ENCODE assay signal across 19 cellular contexts in the genomic region with DNA sequence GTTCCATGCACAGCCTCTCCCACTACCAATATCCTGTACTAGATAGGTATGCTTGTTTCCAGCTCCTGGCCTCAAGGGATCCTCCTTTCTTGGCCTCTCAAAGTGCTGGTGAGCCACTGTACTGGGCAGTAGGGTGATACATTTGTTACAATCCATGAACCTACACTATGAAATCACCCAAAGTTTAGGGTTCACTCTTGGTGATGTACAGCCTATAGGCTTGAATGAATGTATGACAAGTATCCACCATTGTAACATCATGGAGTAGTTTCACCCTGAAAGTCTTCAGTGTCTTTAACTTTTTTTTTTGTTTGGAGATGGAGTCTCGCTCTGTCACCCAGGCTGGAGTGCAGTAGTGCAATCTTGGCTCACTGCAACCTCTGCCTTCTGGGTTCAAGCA. TPM values are rescaled to one million over a fixed set of nuclear protein-coding genes. Genes with fewer than 3 reads are reported as not detected.
A peak's percentile ranks its signal among the peaks of the same experiment; 100 is the strongest.
DNase-seq lines count a peak whose midpoint lies in the region; ATAC-seq and TF ChIP-seq lines count a peak whose summit lies in the region.
"Had no signal": no experiment of that assay in that cellular context is flagged by ENCODE, and none has a peak within 500 bp of the region (broad histone marks: within the 10 kb centered on the region; RNA-seq: fewer than 3 reads in every experiment).

No MANE protein-coding gene starts in this region.

- no peaks in the 10 kb centered on the region for H3K79me2 ChIP-seq in parathyroid adenoma

- no peaks in the 10 kb centered on the region for H3K9me3 ChIP-seq in A673 (ENCODE audit: low read depth, low read length, poor library complexity, severe bottlenecking)
- H3K9me3 ChIP-seq in SK-N-MC (ENCODE audit: low read depth, low read length): no peaks in the 10 kb centered on the region
- no peaks in the 10 kb centered on the region for H3K9me3 ChIP-seq in left ventricle myocardium inferior (replicated peaks)
- no peaks in the 10 kb centered on the region for H3K9me3 ChIP-seq in parathyroid adenoma (ENCODE audit: control insufficient read depth, low read length)

- H3K9me3 Mint-ChIP-seq in HFFc6 (peaks cover 12% of the 10 kb centered on the region), WTC11 (peaks cover 10% of the 10 kb centered on the region; the same call in 1 of the 2 replicates)
- H3K9me3 Mint-ChIP-seq: CD4-positive, CD25-positive, alpha-beta regulatory T cell; T-cell had no signal

- TF ChIP-seq CTCF in A673 (conservative IDR thresholded peaks at IDR 0.05; ENCODE audit: low read depth, low read length) (no peak), left ventricle myocardium inferior (IDR thresholded peaks at IDR 0.05; ENCODE audit: borderline replicate concordance) (no peak), parathyroid adenoma (IDR thresholded peaks at IDR 0.05) (no peak), HFFc6 (IDR thresholded peaks at IDR 0.05) (no peak), WTC11 (IDR thresholded peaks at IDR 0.05) (no peak)

- no peak overlapping the region for H3K4me3 Mint-ChIP-seq in HFFc6
- H3K4me3 Mint-ChIP-seq in WTC11: no peak overlapping the region
- H3K4me3 Mint-ChIP-seq: CD4-positive, CD25-positive, alpha-beta regulatory T cell; T-cell had no signal

- CTCF ChIA-PET in A673 (lab: Charles Lee): no interaction called here
- CTCF ChIA-PET in WTC11 (lab: Charles Lee): interaction anchor here (0.6 to 1.8 kb wide), 4 partner anchors 10 to 85 kb away, joined by 3 to 6 read pairs (median 4); no protein-coding TSS in a partner anchor

- H3K4me1 ChIP-seq in A673 (ENCODE audit: insufficient read depth, low read length, poor library complexity, severe bottlenecking): peaks cover 11% of the 10 kb centered on the region
- peaks cover 16% of the 10 kb centered on the region for H3K4me1 ChIP-seq in left ventricle myocardium inferior
- H3K4me1 ChIP-seq in parathyroid adenoma: no peaks in the 10 kb centered on the region

- POLR2A ChIA-PET in A673 (lab: Charles Lee; ENCODE audit: low non-redundant PET) (interaction anchor here (0.6 kb wide), 1 partner anchor 1795 kb away, joined by 3 read pairs; no protein-coding TSS in a partner anchor), WTC11 (lab: Charles Lee) (no interaction called here)

- no peak overlapping the region for H2AFZ ChIP-seq in parathyroid adenoma

- H3K36me3 Mint-ChIP-seq in HFFc6 (ENCODE audit: low read depth): peaks cover 12% of the 10 kb centered on the region
- H3K36me3 Mint-ChIP-seq in WTC11: peaks cover 29% of the 10 kb centered on the region

- BruUV-seq in A673 (replicated peaks; lab: Mats Ljungman, UMichigan): no TSS peak

- H3K36me3 ChIP-seq in A673 (ENCODE audit: insufficient read depth, low read length, poor library complexity, severe bottlenecking): no peaks in the 10 kb centered on the region
- H3K36me3 ChIP-seq in SK-N-MC (ENCODE audit: insufficient read depth, low read length): no peaks in the 10 kb centered on the region
- no peaks in the 10 kb centered on the region for H3K36me3 ChIP-seq in left ventricle myocardium inferior
- no peaks in the 10 kb centered on the region for H3K36me3 ChIP-seq in parathyroid adenoma (ENCODE audit: control insufficient read depth, insufficient read depth, low read length)
- H3K36me3 ChIP-seq: cardiac muscle cell had no signal

- peak overlapping the region; percentile 45 for H3K4me2 ChIP-seq in parathyroid adenoma (ENCODE audit: low read length)

- ATAC-seq in WTC11 (no peak), HG02678 (IDR thresholded peaks at IDR 0.05; ENCODE audit: unreplicated experiment) (no peak)
- ATAC-seq: T-cell had no signal

- H3K27ac ChIP-seq in A673 (ENCODE audit: low read depth, low read length, poor library complexity, severe bottlenecking) (peak overlapping the region; percentile 17), SK-N-MC (peak overlapping the region; percentile 92), left ventricle myocardium inferior (replicated peaks) (peak overlapping the region; percentile 60), parathyroid adenoma (no peak overlapping the region)
- H3K27ac ChIP-seq: cardiac muscle cell had no signal

- intact Hi-C loops in A673 (cut with micrococcal nuclease; ENCODE audit: unreplicated experiment) (no loop called here), left ventricle myocardium inferior (cut with micrococcal nuclease) (no loop called here)

- DNase-seq in A673 (ENCODE audit: low spot score) (no peak), SK-N-MC (ENCODE audit: low read depth, low spot score) (no peak), left ventricle myocardium inferior (no peak), HFFc6 (no peak), WTC11 (ENCODE audit: low spot score) (no peak)
- no peak for DNase-seq in effector CD4-positive, alpha-beta T cell
- DNase-seq: activated CD4-positive, alpha-beta T cell treated with anti-CD3 and anti-CD28 coated beads for 48 hours; activated effector memory CD4-positive, alpha-beta T cell treated with Interleukin-2 at 50 U/mL for 16 hours; CD4-positive, CD25-positive, alpha-beta regulatory T cell; DMS153; dorsolateral prefrontal cortex; GDM1; NCI-H1694 treated with DMSO at 0.1 percent for 48 hours; retina; SHP77 treated with DMSO at 0.1 percent for 48 hours; T-cell had no signal

- H3K27ac Mint-ChIP-seq in HFFc6: no peak overlapping the region
- H3K27ac Mint-ChIP-seq in WTC11: no peak overlapping the region
- H3K27ac Mint-ChIP-seq: CD4-positive, CD25-positive, alpha-beta regulatory T cell; T-cell had no signal

- H3K27me3 Mint-ChIP-seq in HFFc6 (ENCODE audit: insufficient read depth) (peaks cover 10% of the 10 kb centered on the region), WTC11 (ENCODE audit: low read depth) (peaks cover 52% of the 10 kb centered on the region)
- H3K27me3 Mint-ChIP-seq: CD4-positive, CD25-positive, alpha-beta regulatory T cell; T-cell had no signal

- H3K27me3 ChIP-seq in A673 (replicated peaks; ENCODE audit: insufficient read depth, low read depth, low read length, poor library complexity): no peaks in the 10 kb centered on the region
- H3K27me3 ChIP-seq in left ventricle myocardium inferior (ENCODE audit: low read depth): no peaks in the 10 kb centered on the region
- no peaks in the 10 kb centered on the region for H3K27me3 ChIP-seq in parathyroid adenoma (ENCODE audit: control insufficient read depth, insufficient read depth, low read length)
- H3K27me3 ChIP-seq: cardiac muscle cell, dorsolateral prefrontal cortex had no signal

- no peaks in the 10 kb centered on the region for H3K4me1 Mint-ChIP-seq in HFFc6 (ENCODE audit: low read depth)
- H3K4me1 Mint-ChIP-seq in WTC11: no peaks in the 10 kb centered on the region; the same call in 1 of the 2 replicates

- peak overlapping the region; percentile 66 for H3K9ac ChIP-seq in SK-N-MC (ENCODE audit: insufficient read length)
- no peak overlapping the region for H3K9ac ChIP-seq in parathyroid adenoma

- H3K4me3 ChIP-seq in A673 (ENCODE audit: low read depth, low read length, poor library complexity, severe bottlenecking): no peak overlapping the region
- peak overlapping the region; percentile 16 for H3K4me3 ChIP-seq in SK-N-MC
- no peak overlapping the region for H3K4me3 ChIP-seq in left ventricle myocardium inferior
- no peak overlapping the region for H3K4me3 ChIP-seq in parathyroid adenoma (ENCODE audit: low read depth, low read length)
- H3K4me3 ChIP-seq: cardiac muscle cell, dorsolateral prefrontal cortex had no signal

TF ChIP-seq in WTC11, 78 proteins besides CTCF, POLR2A, EP300 and RAD21:
- TF ChIP-seq, protein P1, sequence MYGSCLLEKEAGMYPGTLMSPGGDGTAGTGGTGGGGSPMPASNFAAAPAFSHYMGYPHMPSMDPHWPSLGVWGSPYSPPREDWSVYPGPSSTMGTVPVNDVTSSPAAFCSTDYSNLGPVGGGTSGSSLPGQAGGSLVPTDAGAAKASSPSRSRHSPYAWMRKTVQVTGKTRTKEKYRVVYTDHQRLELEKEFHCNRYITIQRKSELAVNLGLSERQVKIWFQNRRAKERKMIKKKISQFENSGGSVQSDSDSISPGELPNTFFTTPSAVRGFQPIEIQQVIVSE (CRISPR knock-in tag; IDR thresholded peaks at IDR 0.05; ENCODE audit: borderline replicate concordance): no peak
- no peak for TF ChIP-seq MXD4 (CRISPR knock-in tag; IDR thresholded peaks at IDR 0.05; ENCODE audit: borderline replicate concordance)
- TF ChIP-seq TEAD1 (CRISPR knock-in tag; IDR thresholded peaks at IDR 0.05): no peak
- no peak for TF ChIP-seq ZNF232 (CRISPR knock-in tag; IDR thresholded peaks at IDR 0.05)
- TF ChIP-seq NR1H2 (CRISPR knock-in tag; IDR thresholded peaks at IDR 0.05): no peak
- no peak for TF ChIP-seq CREM (CRISPR knock-in tag; IDR thresholded peaks at IDR 0.05)
- TF ChIP-seq GRHL2 (CRISPR knock-in tag; IDR thresholded peaks at IDR 0.05; ENCODE audit: insufficient replicate concordance, severe bottlenecking): no peak

RNA-seq across cellular contexts. Expression of a gene that starts 31.8 kb away (rescaled TPM):
- total RNA-seq in A673 (2021) (28.7 and 35.1 TPM in 2 replicates), left ventricle myocardium inferior (86.5 TPM), WTC11 (2021) (54.0 to 58.9 TPM (median 56.8 TPM) in 3 replicates)
- 10 to 100 TPM; 74.3 to 92.5 (median 91.6) TPM for total RNA-seq in HFFc6 (2021; fragmentation: NEBNext Ultra II Directional; extraction: Animal tissue kit (Norgen Biotek cat#: 25700))

RNA-seq across cellular contexts. Expression of a gene that starts 42.5 kb away (rescaled TPM):
- total RNA-seq in A673 (2021) (51.9 and 52.9 TPM in 2 replicates), left ventricle myocardium inferior (12.8 TPM), WTC11 (2021) (20.3 to 24.9 TPM (median 22.0 TPM) in 3 replicates)
- 10 to 100 TPM; 17.7 to 29.6 (median 26.9) TPM for total RNA-seq in HFFc6 (2021; fragmentation: NEBNext Ultra II Directional; extraction: Animal tissue kit (Norgen Biotek cat#: 25700))

RNA-seq across cellular contexts. Expression of a gene that starts 53.2 kb away (rescaled TPM):
- total RNA-seq in A673 (2021) (269 and 322 TPM in 2 replicates), left ventricle myocardium inferior (843 TPM), WTC11 (2021) (17.3 to 23.5 TPM (median 19.2 TPM) in 3 replicates)
- total RNA-seq in HFFc6 (2021; fragmentation: NEBNext Ultra II Directional; extraction: Animal tissue kit (Norgen Biotek cat#: 25700)): 1,000 to 10,000 TPM; 5,326 to 7,192 (median 6,673) TPM

Comparison
In these comparisons a context has a peak if more than half of its experiments do, and no peak if none do; other contexts are left out.
1. RNA of a gene that starts 53.2 kb away (total RNA-seq): 5,326 to 7,192 TPM in HFFc6, 843 TPM in left ventricle myocardium inferior (single experiment) and 269 to 322 TPM in A673; 17.3 to 23.5 TPM in WTC11; every median in the first group is over 10 times any median in the second.